In the genomic region with DNA sequence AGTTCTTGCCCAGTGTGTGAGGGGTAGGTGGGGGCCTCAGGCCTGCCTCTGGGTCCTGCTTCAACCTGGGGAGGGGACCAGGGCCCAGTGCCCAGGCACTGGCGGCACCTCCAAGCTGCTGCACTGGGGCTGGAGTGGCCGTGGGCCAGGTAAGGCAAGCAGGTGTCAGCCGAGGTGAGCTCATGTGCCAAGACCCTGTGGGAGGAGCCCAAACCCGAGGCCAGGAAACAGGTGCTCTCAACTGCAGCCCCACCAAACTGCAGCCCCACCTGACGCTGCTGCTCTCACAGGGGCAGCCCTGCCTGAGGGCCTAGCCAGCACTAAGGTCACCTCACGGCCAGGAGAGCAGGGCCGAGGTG, we compare ENCODE assay signal across 1 cellular context.
A peak's percentile ranks its signal among the peaks of the same experiment; 100 is the strongest.
TF ChIP-seq lines count a peak whose summit lies in the region.

No MANE protein-coding gene starts in this region.

TF ChIP-seq in K562, 482 proteins besides CTCF, POLR2A, EP300 and RAD21:
- TF ChIP-seq, protein P1, sequence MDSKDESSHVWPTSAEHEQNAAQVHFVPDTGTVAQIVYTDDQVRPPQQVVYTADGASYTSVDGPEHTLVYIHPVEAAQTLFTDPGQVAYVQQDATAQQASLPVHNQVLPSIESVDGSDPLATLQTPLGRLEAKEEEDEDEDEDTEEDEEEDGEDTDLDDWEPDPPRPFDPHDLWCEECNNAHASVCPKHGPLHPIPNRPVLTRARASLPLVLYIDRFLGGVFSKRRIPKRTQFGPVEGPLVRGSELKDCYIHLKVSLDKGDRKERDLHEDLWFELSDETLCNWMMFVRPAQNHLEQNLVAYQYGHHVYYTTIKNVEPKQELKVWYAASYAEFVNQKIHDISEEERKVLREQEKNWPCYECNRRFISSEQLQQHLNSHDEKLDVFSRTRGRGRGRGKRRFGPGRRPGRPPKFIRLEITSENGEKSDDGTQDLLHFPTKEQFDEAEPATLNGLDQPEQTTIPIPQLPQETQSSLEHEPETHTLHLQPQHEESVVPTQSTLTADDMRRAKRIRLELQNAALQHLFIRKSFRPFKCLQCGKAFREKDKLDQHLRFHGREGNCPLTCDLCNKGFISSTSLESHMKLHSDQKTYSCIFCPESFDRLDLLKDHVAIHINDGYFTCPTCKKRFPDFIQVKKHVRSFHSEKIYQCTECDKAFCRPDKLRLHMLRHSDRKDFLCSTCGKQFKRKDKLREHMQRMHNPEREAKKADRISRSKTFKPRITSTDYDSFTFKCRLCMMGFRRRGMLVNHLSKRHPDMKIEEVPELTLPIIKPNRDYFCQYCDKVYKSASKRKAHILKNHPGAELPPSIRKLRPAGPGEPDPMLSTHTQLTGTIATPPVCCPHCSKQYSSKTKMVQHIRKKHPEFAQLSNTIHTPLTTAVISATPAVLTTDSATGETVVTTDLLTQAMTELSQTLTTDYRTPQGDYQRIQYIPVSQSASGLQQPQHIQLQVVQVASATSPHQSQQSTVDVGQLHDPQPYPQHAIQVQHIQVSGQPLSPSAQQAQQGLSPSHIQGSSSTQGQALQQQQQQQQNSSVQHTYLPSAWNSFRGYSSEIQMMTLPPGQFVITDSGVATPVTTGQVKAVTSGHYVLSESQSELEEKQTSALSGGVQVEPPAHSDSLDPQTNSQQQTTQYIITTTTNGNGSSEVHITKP (IDR thresholded peaks at IDR 0.05; ENCODE audit: partially characterized antibody) = no peak
- TF ChIP-seq POLR2G (IDR thresholded peaks at IDR 0.05; ENCODE audit: low read depth, low read length) = 0 out of 2 replicates have a peak, but pooled peaks have one; percentile 50
- TF ChIP-seq PRMT5 (CRISPR knock-in tag; IDR thresholded peaks at IDR 0.05) = peak; percentile 70; the same call in 1 of the 2 replicates
TF ChIP-seq in K562: peak in this region for 2.
